ENCODE assay signal across 16 cellular contexts in genomic region chr17:55267777-55268648, GRCh38. TPM values are rescaled to one million over a fixed set of nuclear protein-coding genes. Genes with fewer than 3 reads are reported as not detected.
DNase-seq lines count a peak whose midpoint lies in the region; ATAC-seq and TF ChIP-seq lines count a peak whose summit lies in the region.
"Had no signal": no experiment of that assay in that cellular context is flagged by ENCODE, and none has a peak within 500 bp of the region (broad histone marks: within the 10 kb centered on the region; RNA-seq: fewer than 3 reads in every experiment).

No MANE protein-coding gene starts in this region.

- peak overlapping the region; percentile 58 for H3K27ac ChIP-seq in caudate nucleus (ENCODE audit: low read depth, low read length)
- H3K27ac ChIP-seq in right cardiac atrium (ENCODE audit: low read length), result peak overlapping the region; percentile 39
- H3K27ac ChIP-seq in sigmoid colon, result peak overlapping the region; percentile 88 to 97 (median 95)
- peak overlapping the region; percentile 29 for H3K27ac ChIP-seq in urinary bladder (ENCODE audit: low read depth)
- H3K27ac ChIP-seq: cardiac muscle cell, KMS-11 had no signal

- TF ChIP-seq POLR2A in sigmoid colon (IDR thresholded peaks at IDR 0.05), result no peak

- H3K9me3 ChIP-seq in right cardiac atrium (ENCODE audit: control insufficient read depth, low read length) (no peaks in the 10 kb centered on the region), sigmoid colon (no peaks in the 10 kb centered on the region)

- H3K4me1 ChIP-seq in right cardiac atrium (ENCODE audit: control insufficient read depth, insufficient read depth, low read length), result no peaks in the 10 kb centered on the region
- peaks cover 0 to 75% (median 56%) of the 10 kb centered on the region in 4 donors for H3K4me1 ChIP-seq in sigmoid colon
- H3K4me1 ChIP-seq in urinary bladder (ENCODE audit: insufficient read depth), result no peaks in the 10 kb centered on the region

- intact Hi-C loops in right cardiac atrium (cut with DNase I), result no loop called here
- intact Hi-C loops in sigmoid colon (cut with DNase I), result loop anchor here (10.0 kb wide), 1 partner anchor 157 kb away; the partner anchor contains the start of gene MMD

- WGBS in right cardiac atrium, result 63% methylated on average over 11 of the region's 11 CpGs
- 86 to 94% methylated on average over 11 of the region's 11 CpGs for WGBS in sigmoid colon, 2 donors
- 70% methylated on average over 11 of the region's 11 CpGs for WGBS in urinary bladder

- peak overlapping the region; percentile 14 for H3K4me3 ChIP-seq in right cardiac atrium (ENCODE audit: low read length)
- peak overlapping the region; percentile 44 to 74 (median 72) for H3K4me3 ChIP-seq in sigmoid colon
- H3K4me3 ChIP-seq in urinary bladder (ENCODE audit: low read depth, low read length), result no peak overlapping the region
- H3K4me3 ChIP-seq: cardiac muscle cell had no signal

- H3K27me3 ChIP-seq in right cardiac atrium (ENCODE audit: control insufficient read depth, insufficient read depth) (no peaks in the 10 kb centered on the region), sigmoid colon (no peaks in the 10 kb centered on the region)

- no peak for TF ChIP-seq EP300 in sigmoid colon (IDR thresholded peaks at IDR 0.05)

- DNase-seq in caudate nucleus (lab: John Stamatoyannopoulos, UW), result no peak
- DNase-seq in right cardiac atrium, result no peak
- no peak for DNase-seq in sigmoid colon
- DNase-seq in activated gamma-delta T cell (lab: John Stamatoyannopoulos, UW), result no peak
- DNase-seq in activated CD4-positive, alpha-beta T cell treated with anti-CD3 and anti-CD28 coated beads, Interleukin-2, amount 50 U/mL, for 48 hours, result no peak
- no peak for DNase-seq in NCI-H748 (lab: John Stamatoyannopoulos, UW; ENCODE audit: unreplicated experiment)
- DNase-seq: GOT3; immature natural killer cell; mesenchymal stem cell; naive thymus-derived CD4-positive, alpha-beta T cell; NCI-H2029; RPMI8226; stimulated activated CD4-positive, alpha-beta T cell treated with anti-CD3 and anti-CD28 coated beads, Interleukin-2, amount 100 ng/mL, for 24 hours had no signal

- no peak for ATAC-seq in right cardiac atrium
- ATAC-seq: naive thymus-derived CD4-positive, alpha-beta T cell had no signal

- H3K36me3 ChIP-seq in sigmoid colon, result no peaks in the 10 kb centered on the region
- H3K36me3 ChIP-seq in urinary bladder (ENCODE audit: insufficient read depth), result no peaks in the 10 kb centered on the region
- H3K36me3 ChIP-seq: cardiac muscle cell had no signal

- TF ChIP-seq CTCF in sigmoid colon (IDR thresholded peaks at IDR 0.05), result no peak

RNA-seq across cellular contexts. Expression of gene HLF, which starts 3.3 kb away (rescaled TPM):
- total RNA-seq in right cardiac atrium, result 10 to 100 TPM; 35.6 to 56.6 (median 49.7) TPM
- polyA plus RNA-seq in right cardiac atrium, result 17.0 TPM
- total RNA-seq in sigmoid colon, result 10 to 100 TPM; 41.7 to 54.0 (median 49.4) TPM
- polyA plus RNA-seq in sigmoid colon, result 1 to 10 TPM in 2 of 3 donors, under 1 TPM in 1; 0.92 to 3.1 (median 3.0) TPM
- 7.7 TPM for total RNA-seq in urinary bladder
- polyA plus RNA-seq in urinary bladder, result 31.4 TPM
- polyA plus RNA-seq: immature natural killer cell had no signal

Comparison
In these comparisons a context has a peak if more than half of its experiments do, and no peak if none do; other contexts are left out.
1. H3K27ac ChIP-seq: peak in every context shown above with its lines; median percentile 95 in sigmoid colon; 58 in caudate nucleus; 39 in right cardiac atrium; 29 in urinary bladder.